Comparison of ENCODE assay signal across 8 cellular contexts in genomic region chr19:40090256-40091204, GRCh38. TPM values are rescaled to one million over a fixed set of nuclear protein-coding genes. Genes with fewer than 3 reads are reported as not detected.
DNase-seq lines count a peak whose midpoint lies in the region; ATAC-seq lines count a peak whose summit lies in the region.

TSS of gene ZNF780A (minus strand) at chr19:40090943. CDS start at chr19:40084753, 6,190 bp downstream.

- DNase-seq in NK-92 treated with Interleukin-12 subunit alpha and Interleukin-12 subunit beta, amount 100 ng/mL, for 24 hours (lab: John Stamatoyannopoulos, UW): peak; percentile 60
- DNase-seq in NK-92 (lab: John Stamatoyannopoulos, UW; ENCODE audit: unreplicated experiment) (no peak), NCI-H446 treated with DMSO at 0.1 percent for 48 hours (lab: John Stamatoyannopoulos, UW) (peak; percentile 57), cerebellum (ENCODE audit: low spot score) (peak; percentile 83), islet precursor cell (peak; percentile 93)
- DNase-seq in activated CD4-positive, alpha-beta T cell treated with anti-CD3 and anti-CD28 coated beads for 24 hours (ENCODE audit: low read depth in 2 of 2): peak; percentile 61 to 67
- peak; percentile 73 for DNase-seq in stimulated activated CD4-positive, alpha-beta T cell treated with anti-CD3 and anti-CD28 coated beads, Interleukin-12 subunit alpha, Interleukin-12 subunit beta, amount 100 ng/mL, for 4 hours

- ATAC-seq in HG03139 (IDR thresholded peaks at IDR 0.05; ENCODE audit: unreplicated experiment): peak; percentile 55

RNA-seq across cellular contexts. Expression of gene ZNF780A, which starts in this region (rescaled TPM):
- total RNA-seq in cerebellum: 27.4 TPM
